Comparison of ENCODE assay signal across 8 cellular contexts in genomic region chr15:40045572-40046217, GRCh38. TPM values are rescaled to one million over a fixed set of nuclear protein-coding genes. Genes with fewer than 3 reads are reported as not detected.
DNase-seq lines count a peak whose midpoint lies in the region; ATAC-seq and TF ChIP-seq lines count a peak whose summit lies in the region.

No MANE protein-coding gene starts in this region.

- ATAC-seq in Right ventricle myocardium superior (ENCODE audit: poor library complexity) (peak; percentile 3), upper lobe of left lung (ENCODE audit: low FRiP score in 2 of 2) (no peak), HG03457 (IDR thresholded peaks at IDR 0.05; ENCODE audit: unreplicated experiment) (no peak)

- H3K4me3 ChIP-seq in Peyer's patch (no peak overlapping the region), upper lobe of left lung (no peak overlapping the region)

- intact Hi-C loops in Right ventricle myocardium superior (cut with DNase I) (loop anchor here (5.0 kb wide), 2 partner anchors 62 to 227 kb away; partner anchors contain the start of gene BMF), cardiac septum (cut with DNase I) (loop anchor here (2.0 to 5.0 kb wide), 3 partner anchors 63 to 171 kb away; partner anchors contain the start of genes BMF and BUB1B)

- WGBS in upper lobe of left lung, 2 donors = 80 to 82% methylated on average over 6 of the region's 6 CpGs

- TF ChIP-seq CTCF in Peyer's patch (IDR thresholded peaks at IDR 0.05) = no peak
- no peak for TF ChIP-seq CTCF in upper lobe of left lung (IDR thresholded peaks at IDR 0.05)

- peaks cover 17 to 42% (median 36%) of the 10 kb centered on the region in 4 donors for H3K4me1 ChIP-seq in Peyer's patch
- peaks cover 38 to 48% (median 46%) of the 10 kb centered on the region in 4 donors for H3K4me1 ChIP-seq in upper lobe of left lung

- H3K27ac ChIP-seq in Peyer's patch = peak overlapping the region; percentile 34 to 79 (median 44)
- H3K27ac ChIP-seq in upper lobe of left lung = peak overlapping the region in 3 of 4 donors; percentile 13 to 20 (median 16)

- H3K9me3 ChIP-seq in Peyer's patch (no peaks in the 10 kb centered on the region), upper lobe of left lung (no peaks in the 10 kb centered on the region)

- no peak for TF ChIP-seq EP300 in upper lobe of left lung (IDR thresholded peaks at IDR 0.05)

- DNase-seq in Right ventricle myocardium superior (no peak), cardiac septum (ENCODE audit: low spot score) (no peak), Peyer's patch (no peak), iPS-NIHi7 (ENCODE audit: extremely low spot score) (peak; percentile 45), upper lobe of left lung (no peak), NCI-H1417 treated with DMSO at 0.1 percent for 48 hours (lab: John Stamatoyannopoulos, UW) (no peak), HUDEP-2 (lab: John Stamatoyannopoulos, UW; ENCODE audit: unreplicated experiment in 76 of 76) (no peak)

- TF ChIP-seq POLR2A in Peyer's patch (IDR thresholded peaks at IDR 0.05) (no peak), upper lobe of left lung (IDR thresholded peaks at IDR 0.05) (no peak)

- H3K27me3 ChIP-seq in Peyer's patch = no peaks in the 10 kb centered on the region
- H3K27me3 ChIP-seq in upper lobe of left lung = no peaks in the 10 kb centered on the region

- H3K36me3 ChIP-seq in Peyer's patch (no peaks in the 10 kb centered on the region), upper lobe of left lung (no peaks in the 10 kb centered on the region)

RNA-seq across cellular contexts. Expression of gene SRP14, which starts 6.7 kb away (rescaled TPM):
- total RNA-seq in Right ventricle myocardium superior (196 TPM), cardiac septum (168 TPM), Peyer's patch (100 to 1,000 TPM; 105 to 163 (median 146) TPM), upper lobe of left lung (100 to 1,000 TPM in 5 of 6 donors, 10 to 100 TPM in 1; 55.5 to 342 (median 191) TPM)
